ENCODE assay signal across 28 cellular contexts in genomic region chr21:20603236-20603635, GRCh38.
"Had no signal": no experiment of that assay in that cellular context is flagged by ENCODE, and none has a peak within 500 bp of the region (broad histone marks: within the 10 kb centered on the region; RNA-seq: fewer than 3 reads in every experiment).

No MANE protein-coding gene starts in this region.

- H3K27ac Mint-ChIP-seq: dendritic cell treated with granulocyte-macrophage colony-stimulating factor and Interleukin-4, amounts not matched to agents 40 ng/mL and 50 ng/mL, for 4 days; effector memory CD8-positive, alpha-beta T cell; endodermal cell; mesothelial cell of epicardium; naive B cell had no signal

- H3K27me3 ChIP-seq: colonic mucosa, esophagus squamous epithelium, gastrocnemius medialis, heart right ventricle, left lung had no signal

- FAIRE-seq: endometrium, islet of Langerhans, keratinocyte had no signal

- DNase-seq: colonic mucosa; cortex of kidney; effector CD8-positive, alpha-beta T cell; effector memory CD8-positive, alpha-beta T cell; endodermal cell; erythroblast; esophagus squamous epithelium; foreskin fibroblast; foreskin melanocyte; gastrocnemius medialis; glutamatergic neuron; head of caudate nucleus; heart right ventricle; hippocampal formation; left cardiac atrium; left lung; left ventricle myocardium superior; lower lobe of right lung; mesenchymal stem cell; mucosa of descending colon; naive B cell had no signal

- H3K4me1 Mint-ChIP-seq: endodermal cell, mesothelial cell of epicardium, naive B cell had no signal

- ATAC-seq: effector memory CD8-positive, alpha-beta T cell; esophagus mucosa; gastrocnemius medialis; heart right ventricle; left cardiac atrium; left lung; left ventricle myocardium superior; lower lobe of right lung; mucosa of descending colon had no signal

- H3K27me3 Mint-ChIP-seq: dendritic cell treated with granulocyte-macrophage colony-stimulating factor and Interleukin-4, amounts not matched to agents 40 ng/mL and 50 ng/mL, for 4 days; effector memory CD8-positive, alpha-beta T cell; naive B cell had no signal

- H3K4me3 ChIP-seq: colonic mucosa, esophagus squamous epithelium, gastrocnemius medialis, heart right ventricle, left lung, lower lobe of right lung, mucosa of descending colon had no signal

- H3K36me3 Mint-ChIP-seq: mesothelial cell of epicardium, naive B cell had no signal

- H3K4me1 ChIP-seq: colonic mucosa, esophagus squamous epithelium, gastrocnemius medialis, heart right ventricle, left lung, lower lobe of right lung had no signal

- H3K4me3 Mint-ChIP-seq: dendritic cell treated with granulocyte-macrophage colony-stimulating factor and Interleukin-4, amounts not matched to agents 40 ng/mL and 50 ng/mL, for 4 days; effector memory CD8-positive, alpha-beta T cell; endodermal cell; mesothelial cell of epicardium; naive B cell had no signal

- H3K9me3 ChIP-seq: colonic mucosa, gastrocnemius medialis, lower lobe of right lung had no signal

- H3K36me3 ChIP-seq: colonic mucosa, esophagus squamous epithelium, gastrocnemius medialis, heart right ventricle, left lung, lower lobe of right lung had no signal

- H3K27ac ChIP-seq: colonic mucosa, epithelial cell of prostate, esophagus squamous epithelium, gastrocnemius medialis, heart right ventricle, left lung, lower lobe of right lung had no signal
